Comparison of ENCODE assay signal across 8 cellular contexts in the genomic region with DNA sequence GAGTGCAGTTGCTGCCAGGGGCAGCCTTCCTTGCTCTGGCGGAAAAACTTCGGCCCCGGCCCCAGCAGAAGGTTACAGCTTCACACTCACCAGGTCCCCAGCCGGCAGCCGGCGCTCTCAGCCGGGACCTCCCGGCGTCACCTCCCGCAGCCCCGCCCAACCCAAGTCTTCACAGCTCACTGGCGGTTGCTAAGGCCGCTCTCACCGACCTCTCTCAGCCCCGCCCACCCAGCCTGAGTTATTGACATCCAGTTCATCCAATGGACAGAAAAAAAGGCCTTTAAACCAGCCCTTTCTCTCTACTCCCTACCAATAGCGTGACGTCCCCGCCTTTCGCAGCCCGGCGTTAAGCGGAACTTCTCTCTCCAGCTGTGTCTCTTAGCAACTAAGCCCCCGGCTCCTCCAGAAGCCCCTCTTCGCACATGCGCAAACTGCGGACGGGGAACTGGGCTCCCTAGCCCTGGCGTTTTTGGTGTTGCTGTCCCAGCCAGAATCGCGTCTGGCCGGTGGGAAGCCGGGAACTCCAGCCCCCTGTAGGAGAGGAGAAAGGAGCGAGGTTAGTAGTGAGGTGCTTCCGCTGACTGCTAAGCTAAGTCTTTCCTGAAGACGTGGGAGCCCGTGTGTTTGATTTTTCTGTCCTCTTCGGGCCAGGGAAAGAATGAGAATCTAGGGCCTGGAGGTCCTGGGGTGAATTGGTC. TPM values are rescaled to one million over a fixed set of nuclear protein-coding genes. Genes with fewer than 3 reads are reported as not detected.
DNase-seq lines count a peak whose midpoint lies in the region; ATAC-seq and TF ChIP-seq lines count a peak whose summit lies in the region.

A gene (plus strand): TSS at position 376 of the 698 bp plus-strand sequence. CDS start 9,189 bp downstream, outside the sequence.

- H3K27ac Mint-ChIP-seq in natural killer cell treated with Interleukin-12 subunit alpha and Interleukin-12 subunit beta and Interleukin-15 and Interleukin-18, amount 100 ng/mL, for 72 hours = peak within 1 kb of the TSS; percentile 83 to 92

- H3K27me3 Mint-ChIP-seq in natural killer cell treated with Interleukin-12 subunit alpha and Interleukin-12 subunit beta and Interleukin-15 and Interleukin-18, amount 100 ng/mL, for 72 hours = no peaks in the 10 kb centered on the region

- peaks cover 13 to 16% of the 10 kb centered on the region in 2 donors for H3K4me1 Mint-ChIP-seq in natural killer cell treated with Interleukin-12 subunit alpha and Interleukin-12 subunit beta and Interleukin-15 and Interleukin-18, amount 100 ng/mL, for 72 hours (ENCODE audit: low read depth in 2 of 2)

- peak; percentile 100 for DNase-seq in G401 (ENCODE audit: low spot score)
- peak; percentile 99 for DNase-seq in HAP-1 (ENCODE audit: low spot score in 2 of 2)
- DNase-seq in M059J (ENCODE audit: low read depth) = peak; percentile 98
- peak; percentile 99 for DNase-seq in activated effector memory CD4-positive, alpha-beta T cell treated with anti-CD3 and anti-CD28 coated beads, Interleukin-2, amount 50 U/mL, for 16 hours
- peak; percentile 99 for DNase-seq in fibroblast of the aortic adventitia (ENCODE audit: low read depth)
- DNase-seq in natural killer cell treated with Interleukin-12 subunit alpha and Interleukin-12 subunit beta and Interleukin-15 and Interleukin-18, amount 100 ng/mL, for 72 hours (ENCODE audit: low spot score) = peak; percentile 98
- peak; percentile 99 for DNase-seq in stimulated activated naive CD4-positive, alpha-beta T cell treated with Interleukin-2 at 50 U/mL for 16 hours (lab: John Stamatoyannopoulos, UW)

- H3K4me3 ChIP-seq in HAP-1 = peak within 1 kb of the TSS; percentile 52
- H3K4me3 ChIP-seq in fibroblast of the aortic adventitia (ENCODE audit: low read depth, low read length) = peak within 1 kb of the TSS; percentile 84

- TF ChIP-seq POLR2A in Raji (IDR thresholded peaks at IDR 0.05; ENCODE audit: insufficient read depth, low read depth, low read length) = peak; percentile 54

- peak; percentile 52 for TF ChIP-seq CTCF in fibroblast of the aortic adventitia (IDR thresholded peaks at IDR 0.05; ENCODE audit: insufficient read depth, low read length)

- no peaks in the 10 kb centered on the region for H3K27me3 ChIP-seq in HAP-1 (ENCODE audit: low read depth)

- no peaks in the 10 kb centered on the region for H3K9me3 ChIP-seq in HAP-1

- no peaks in the 10 kb centered on the region for H3K36me3 ChIP-seq in HAP-1 (replicated peaks)

- no peaks in the 10 kb centered on the region for H3K9me3 Mint-ChIP-seq in natural killer cell treated with Interleukin-12 subunit alpha and Interleukin-12 subunit beta and Interleukin-15 and Interleukin-18, amount 100 ng/mL, for 72 hours

- peaks cover 6% of the 10 kb centered on the region for H3K4me1 ChIP-seq in HAP-1

- in situ Hi-C loops in G401 (cut with HindIII; ENCODE audit: low sequenced_read_pairs) (no loop called here), HAP-1 (cut with MboI; ENCODE audit: low sequenced_read_pairs) (no loop called here)

- H3K36me3 Mint-ChIP-seq in natural killer cell treated with Interleukin-12 subunit alpha and Interleukin-12 subunit beta and Interleukin-15 and Interleukin-18, amount 100 ng/mL, for 72 hours = no peaks in the 10 kb centered on the region

- peak within 1 kb of the TSS; percentile 96 for H3K4me3 Mint-ChIP-seq in natural killer cell treated with Interleukin-12 subunit alpha and Interleukin-12 subunit beta and Interleukin-15 and Interleukin-18, amount 100 ng/mL, for 72 hours

- ATAC-seq in natural killer cell treated with Interleukin-12 subunit alpha and Interleukin-12 subunit beta and Interleukin-15 and Interleukin-18, amount 100 ng/mL, for 72 hours = peak; percentile 99 to 100

RNA-seq across cellular contexts. Expression of the gene that starts here (rescaled TPM):
- 3.3 and 3.6 TPM in 2 replicates for total RNA-seq in G401 (2014; rRNA removed; shearing (Covaris generic))
- 2.4 and 4.7 TPM in 2 replicates for total RNA-seq in M059J (2014; rRNA removed; shearing (Covaris generic))
- 2.0 and 5.8 TPM in 2 replicates for total RNA-seq in fibroblast of the aortic adventitia (ENCODE audit: low replicate concordance)
- total RNA-seq in natural killer cell treated with Interleukin-12 subunit alpha and Interleukin-12 subunit beta and Interleukin-15 and Interleukin-18, amount 100 ng/mL, for 72 hours = 1 to 10 TPM; 1.0 to 2.2 TPM

Comparison
In these comparisons a context has a peak if more than half of its experiments do, and no peak if none do; other contexts are left out.
1. Peak in every context shown above with its lines: DNase-seq, ATAC-seq and H3K4me3 ChIP-seq.